8 cellular contexts compared by ENCODE assay signal in genomic region chr11:9688716-9689511, GRCh38. TPM values are rescaled to one million over a fixed set of nuclear protein-coding genes. Genes with fewer than 3 reads are reported as not detected.
A peak's percentile ranks its signal among the peaks of the same experiment; 100 is the strongest.
DNase-seq lines count a peak whose midpoint lies in the region; ATAC-seq and TF ChIP-seq lines count a peak whose summit lies in the region.

No MANE protein-coding gene starts in this region.

- H3F3A ChIP-seq in neural progenitor cell (ENCODE audit: low read depth): peaks cover 30% of the 10 kb centered on the region

- H3K79me2 ChIP-seq in neural progenitor cell (ENCODE audit: low read depth): peaks cover 70% of the 10 kb centered on the region

- H3K9me3 ChIP-seq in Peyer's patch: no peaks in the 10 kb centered on the region
- no peaks in the 10 kb centered on the region for H3K9me3 ChIP-seq in esophagus muscularis mucosa
- H3K9me3 ChIP-seq in neural progenitor cell (ENCODE audit: low read depth): no peaks in the 10 kb centered on the region

- no peak overlapping the region for H3K4me3 ChIP-seq in Peyer's patch
- H3K4me3 ChIP-seq in esophagus muscularis mucosa: peak overlapping the region in 1 of 4 donors; percentile 5
- no peak overlapping the region for H3K4me3 ChIP-seq in neural progenitor cell

- intact Hi-C loops in esophagus muscularis mucosa (cut with DNase I): no loop called here
- intact Hi-C loops in Calu3 (cut with micrococcal nuclease; ENCODE audit: unreplicated experiment): no loop called here

- H3K4me1 ChIP-seq in Peyer's patch: peaks cover 0 to 29% (median 17%) of the 10 kb centered on the region in 4 donors
- H3K4me1 ChIP-seq in esophagus muscularis mucosa: peaks cover 44 to 77% (median 70%) of the 10 kb centered on the region in 4 donors
- H3K4me1 ChIP-seq in neural progenitor cell: peaks cover 31% of the 10 kb centered on the region

- WGBS in esophagus muscularis mucosa: 20% methylated on average over 7 of the region's 7 CpGs

- no peak for TF ChIP-seq EP300 in esophagus muscularis mucosa (IDR thresholded peaks at IDR 0.05)

- peak overlapping the region; percentile 42 for H3K4me2 ChIP-seq in neural progenitor cell

- no peaks in the 10 kb centered on the region for H3K27me3 Mint-ChIP-seq in neural progenitor cell (ENCODE audit: insufficient read depth, low read depth)
- H3K27me3 Mint-ChIP-seq in Calu3 (ENCODE audit: unreplicated experiment): no peaks in the 10 kb centered on the region

- H2AFZ ChIP-seq in neural progenitor cell (replicated peaks): no peak overlapping the region

- no peaks in the 10 kb centered on the region for H3K27me3 ChIP-seq in Peyer's patch
- no peaks in the 10 kb centered on the region for H3K27me3 ChIP-seq in esophagus muscularis mucosa
- no peaks in the 10 kb centered on the region for H3K27me3 ChIP-seq in neural progenitor cell

- in situ Hi-C loops in GM18951 (cut with MboI; ENCODE audit: low sequenced_read_pairs, unreplicated experiment): no loop called here

- peaks cover 21% of the 10 kb centered on the region for H4K20me1 ChIP-seq in neural progenitor cell (ENCODE audit: low read depth)

- H3K27ac ChIP-seq in Peyer's patch (peak overlapping the region; percentile 59 to 80 (median 78)), esophagus muscularis mucosa (replicated peaks in 1 of 4) (peak overlapping the region; percentile 70 to 79 (median 74)), neural progenitor cell (peak overlapping the region; percentile 57)

- H3K27ac Mint-ChIP-seq in neural progenitor cell: no peak overlapping the region
- H3K27ac Mint-ChIP-seq in Calu3 (ENCODE audit: unreplicated experiment): no peak overlapping the region

- no TSS peak for BruUV-seq in Calu3 (replicated peaks; lab: Mats Ljungman, UMichigan)

- H3K36me3 Mint-ChIP-seq in neural progenitor cell: peaks cover 3% of the 10 kb centered on the region
- H3K36me3 Mint-ChIP-seq in Calu3 (ENCODE audit: insufficient read depth, unreplicated experiment): no peaks in the 10 kb centered on the region

- no peaks in the 10 kb centered on the region for H3K36me3 ChIP-seq in Peyer's patch
- H3K36me3 ChIP-seq in esophagus muscularis mucosa: peaks cover 0 to 13% (median 4%) of the 10 kb centered on the region in 4 donors
- H3K36me3 ChIP-seq in neural progenitor cell: no peaks in the 10 kb centered on the region

- CTCF ChIA-PET in Calu3 (lab: Charles Lee): interaction anchor here (0.6 to 0.9 kb wide), 2 partner anchors 450 to 1023 kb away, joined by 3 to 4 read pairs; no protein-coding TSS in a partner anchor

- TF ChIP-seq POLR2A in GM18951 (IDR thresholded peaks at IDR 0.05; ENCODE audit: extremely low read depth, insufficient read depth, insufficient read length) (peak; percentile 23), Peyer's patch (IDR thresholded peaks at IDR 0.05) (no peak), esophagus muscularis mucosa (IDR thresholded peaks at IDR 0.05; ENCODE audit: low read depth) (no peak)

- DNase-seq in AG09319 (ENCODE audit: extremely low read depth, low read depth) (peak; percentile 35), Peyer's patch (peak in 2 of 3 donors; percentile 63 to 66), esophagus muscularis mucosa (ENCODE audit: extremely low spot score) (no peak), neural progenitor cell (ENCODE audit: low spot score) (peak; percentile 52), NCI-H2196 (lab: John Stamatoyannopoulos, UW; ENCODE audit: unreplicated experiment) (no peak), Calu3 (no peak)

- no peaks in the 10 kb centered on the region for H3K4me1 Mint-ChIP-seq in neural progenitor cell
- H3K4me1 Mint-ChIP-seq in Calu3 (ENCODE audit: low read depth, unreplicated experiment): peaks cover 17% of the 10 kb centered on the region

- TF ChIP-seq CTCF in AG09319 (IDR thresholded peaks at IDR 0.05; ENCODE audit: low read depth, low read length) (no peak), Peyer's patch (IDR thresholded peaks at IDR 0.05) (no peak), esophagus muscularis mucosa (IDR thresholded peaks at IDR 0.05) (peak in 1 of 3 experiments; percentile 5), neural progenitor cell (IDR thresholded peaks at IDR 0.05) (no peak), Calu3 (IDR thresholded peaks at IDR 0.05; ENCODE audit: unreplicated experiment) (no peak)

- no peak overlapping the region for H3K9ac ChIP-seq in neural progenitor cell

- no peak overlapping the region for H3K4me3 Mint-ChIP-seq in neural progenitor cell
- H3K4me3 Mint-ChIP-seq in Calu3 (ENCODE audit: low read depth, unreplicated experiment): no peak overlapping the region

- ATAC-seq in HG03066 (IDR thresholded peaks at IDR 0.05; ENCODE audit: low read depth, unreplicated experiment): peak; percentile 69

- H3K9me3 Mint-ChIP-seq in neural progenitor cell (no peaks in the 10 kb centered on the region), Calu3 (ENCODE audit: low read depth, unreplicated experiment) (no peaks in the 10 kb centered on the region)

RNA-seq across cellular contexts. Expression of gene SWAP70, which starts 25.0 kb away (rescaled TPM):
- 10 to 100 TPM; 16.8 to 62.7 (median 26.1) TPM for total RNA-seq in Peyer's patch
- total RNA-seq in esophagus muscularis mucosa: 10 to 100 TPM; 37.8 to 54.9 (median 46.5) TPM
- total RNA-seq in neural progenitor cell (ENCODE audit: low replicate concordance): 18.3 and 25.5 TPM in 2 replicates
- 19.9 and 20.7 TPM in 2 replicates for total RNA-seq in Calu3 (2022)

Comparison
In these comparisons a context has a peak if more than half of its experiments do, and no peak if none do; other contexts are left out.
1. DNase-seq: peak in AG09319 (single experiment), Peyer's patch (2 of 3) and neural progenitor cell (single experiment); none in esophagus muscularis mucosa (single experiment), NCI-H2196 (single experiment) and Calu3 (single experiment).
2. Peak in every context shown above with its lines, with median percentiles within 50 percentile points of each other: H3K27ac ChIP-seq.